8 cellular contexts compared by ENCODE assay signal in the genomic region with DNA sequence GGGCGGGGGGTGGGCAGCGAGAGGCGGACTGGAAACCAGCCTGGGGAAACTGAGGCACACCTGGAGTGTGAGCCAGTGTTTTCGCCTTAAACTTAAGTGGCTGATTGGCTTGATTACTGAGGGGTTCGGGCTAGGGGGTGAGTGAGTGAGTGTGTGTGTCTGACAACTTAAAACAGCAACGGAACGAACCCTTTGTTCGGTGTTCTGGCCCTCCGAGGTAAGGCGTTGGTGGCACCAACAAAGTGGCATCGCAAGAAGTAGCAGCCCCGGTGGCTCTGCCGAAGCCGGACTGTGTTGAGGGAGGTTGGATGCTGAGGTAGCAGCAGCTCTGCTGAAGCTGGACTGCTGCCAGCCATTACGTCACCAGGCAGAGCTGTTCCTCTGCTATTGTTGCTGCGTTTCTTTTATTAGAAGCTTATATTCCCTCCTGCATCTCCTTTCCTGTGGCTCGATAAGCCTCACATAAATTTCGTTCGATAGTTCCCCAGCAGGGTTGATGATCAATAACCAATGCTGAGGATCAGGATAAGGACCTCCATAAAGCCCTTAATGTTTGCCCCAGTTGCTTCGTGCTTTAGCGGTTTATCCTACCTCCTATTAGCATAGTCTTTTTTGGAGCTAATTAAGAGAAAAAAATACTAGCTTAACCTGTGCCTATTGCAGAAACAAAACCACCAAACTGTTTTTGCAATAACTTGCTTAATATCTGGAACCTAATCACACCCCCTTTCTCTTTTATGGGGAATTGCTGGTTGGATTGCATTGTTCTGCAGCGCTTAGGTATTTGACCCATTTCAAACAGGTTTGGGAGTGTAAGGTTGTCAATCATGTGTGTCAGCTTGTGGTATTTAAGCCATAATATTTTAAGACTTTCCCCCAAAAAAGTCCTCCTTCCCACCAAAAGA. TPM values are rescaled to one million over a fixed set of nuclear protein-coding genes. Genes with fewer than 3 reads are reported as not detected.
DNase-seq lines count a peak whose midpoint lies in the region; ATAC-seq and TF ChIP-seq lines count a peak whose summit lies in the region.

No MANE protein-coding gene starts in this region.

- no peaks in the 10 kb centered on the region for H3K9me3 ChIP-seq in SK-N-SH

- H3K9me2 ChIP-seq in SK-N-SH: no peaks in the 10 kb centered on the region

- WGBS in SK-N-SH (ENCODE audit: low lambda C conversion rate): 10% methylated on average over 20 of the region's 22 CpGs

- H3K27me3 ChIP-seq in SK-N-SH (ENCODE audit: insufficient read depth): no peaks in the 10 kb centered on the region

- DNase-seq in EH (ENCODE audit: low read depth) (peak; percentile 88), NB4 (ENCODE audit: low read depth) (peak; percentile 82), SK-N-SH (peak; percentile 67), glomerular visceral epithelial cell (ENCODE audit: extremely low spot score) (peak; percentile 91), non-pigmented ciliary epithelial cell (ENCODE audit: low read depth) (peak; percentile 60), stromal cell of bone marrow (ENCODE audit: low read depth) (peak; percentile 64)
- peak; percentile 82 for DNase-seq in activated naive CD8-positive, alpha-beta T cell treated with anti-CD3 and anti-CD28 coated beads for 36 hours

- peak in 1 of 2 experiments; percentile 8; a peak in 1 of 4 replicates for TF ChIP-seq EP300 in SK-N-SH (IDR thresholded peaks at IDR 0.05; ENCODE audit: borderline replicate concordance in 1 of 2, low read depth in 1 of 2, low read length in 1 of 2)

- peak overlapping the region; percentile 88 for H3K4me3 Mint-ChIP-seq in activated naive CD8-positive, alpha-beta T cell treated with anti-CD3 and anti-CD28 coated beads for 36 hours

- no peak for TF ChIP-seq RAD21 in SK-N-SH (IDR thresholded peaks at IDR 0.05; ENCODE audit: low read length)

- no peak for ATAC-seq in GM21825 (IDR thresholded peaks at IDR 0.05; ENCODE audit: unreplicated experiment)

- H3K27me3 Mint-ChIP-seq in activated naive CD8-positive, alpha-beta T cell treated with anti-CD3 and anti-CD28 coated beads for 36 hours: peaks cover 28% of the 10 kb centered on the region

- peak overlapping the region; percentile 99 for H3K4me2 ChIP-seq in SK-N-SH

- H3K36me3 Mint-ChIP-seq in activated naive CD8-positive, alpha-beta T cell treated with anti-CD3 and anti-CD28 coated beads for 36 hours: no peaks in the 10 kb centered on the region

- H3K79me2 ChIP-seq in SK-N-SH (ENCODE audit: insufficient read depth): no peaks in the 10 kb centered on the region

- no peak for TF ChIP-seq POLR2A in NB4 (IDR thresholded peaks at IDR 0.05; ENCODE audit: extremely low read depth, insufficient read length)

- H3F3A ChIP-seq in SK-N-SH (replicated peaks; ENCODE audit: insufficient read depth): peaks cover 11% of the 10 kb centered on the region

- H3K36me3 ChIP-seq in SK-N-SH (replicated peaks in 1 of 2; ENCODE audit: control insufficient read depth in 1 of 2, insufficient read depth in 2 of 2, low read length in 1 of 2): no peaks in the 10 kb centered on the region

- peak overlapping the region; percentile 97 for H2AFZ ChIP-seq in SK-N-SH (ENCODE audit: low read depth)

- H3K4me1 Mint-ChIP-seq in activated naive CD8-positive, alpha-beta T cell treated with anti-CD3 and anti-CD28 coated beads for 36 hours: peaks cover 16% of the 10 kb centered on the region

- CTCF ChIA-PET in SK-N-SH (lab: Yijun Ruan, JAX): interaction anchor here (1.0 to 1.6 kb wide), 3 partner anchors 9 to 395 kb away, joined by 3 to 4 read pairs (median 4); no protein-coding TSS in a partner anchor

- H3K27ac Mint-ChIP-seq in activated naive CD8-positive, alpha-beta T cell treated with anti-CD3 and anti-CD28 coated beads for 36 hours: peak overlapping the region; percentile 75

- H3K9me3 Mint-ChIP-seq in activated naive CD8-positive, alpha-beta T cell treated with anti-CD3 and anti-CD28 coated beads for 36 hours: no peaks in the 10 kb centered on the region

- peak overlapping the region in 1 of 2 experiments; percentile 54; a peak in 2 of 4 replicates for H3K27ac ChIP-seq in SK-N-SH (ENCODE audit: low read depth in 2 of 2, low read length in 1 of 2)

- H3K4me1 ChIP-seq in SK-N-SH (ENCODE audit: control insufficient read depth in 1 of 2, insufficient read depth in 2 of 2, low read depth in 1 of 2, low read length in 1 of 2): peaks cover 5 to 7% of the 10 kb centered on the region in 2 experiments; a peak in 3 of 4 replicates

- TF ChIP-seq CTCF in NB4 (IDR thresholded peaks at IDR 0.05; ENCODE audit: low read depth, low read length): no peak
- peak; percentile 12; the same call in 1 of the 2 replicates for TF ChIP-seq CTCF in SK-N-SH (IDR thresholded peaks at IDR 0.05)

- H3K4me3 ChIP-seq in NB4 (ENCODE audit: low read depth, low read length) (peak overlapping the region; percentile 54), SK-N-SH (ENCODE audit: low read depth in 2 of 2, low read length in 1 of 2) (peak overlapping the region; percentile 84 to 93)

- H3K9ac ChIP-seq in SK-N-SH: peak overlapping the region; percentile 65

- no peaks in the 10 kb centered on the region for H4K20me1 ChIP-seq in SK-N-SH (ENCODE audit: insufficient read depth)

- POLR2A ChIA-PET in SK-N-SH (lab: Yijun Ruan, JAX): interaction anchor here (1.3 kb wide), 1 partner anchor 176 kb away, joined by 3 read pairs; a partner anchor contains a TSS

TF ChIP-seq in SK-N-SH, 30 proteins besides CTCF, POLR2A, EP300 and RAD21:
- peak; percentile 89 for TF ChIP-seq NFIC (IDR thresholded peaks at IDR 0.05; ENCODE audit: borderline replicate concordance)
- TF ChIP-seq MXI1 (IDR thresholded peaks at IDR 0.05; ENCODE audit: low read depth, low read length): 0 out of 2 replicates have a peak, but pooled peaks have one; percentile 30
- 0 out of 2 replicates have a peak, but pooled peaks have one; percentile 13 for TF ChIP-seq SIN3A (IDR thresholded peaks at IDR 0.05; ENCODE audit: borderline replicate concordance, low read depth, low read length)
- TF ChIP-seq, protein P1, sequence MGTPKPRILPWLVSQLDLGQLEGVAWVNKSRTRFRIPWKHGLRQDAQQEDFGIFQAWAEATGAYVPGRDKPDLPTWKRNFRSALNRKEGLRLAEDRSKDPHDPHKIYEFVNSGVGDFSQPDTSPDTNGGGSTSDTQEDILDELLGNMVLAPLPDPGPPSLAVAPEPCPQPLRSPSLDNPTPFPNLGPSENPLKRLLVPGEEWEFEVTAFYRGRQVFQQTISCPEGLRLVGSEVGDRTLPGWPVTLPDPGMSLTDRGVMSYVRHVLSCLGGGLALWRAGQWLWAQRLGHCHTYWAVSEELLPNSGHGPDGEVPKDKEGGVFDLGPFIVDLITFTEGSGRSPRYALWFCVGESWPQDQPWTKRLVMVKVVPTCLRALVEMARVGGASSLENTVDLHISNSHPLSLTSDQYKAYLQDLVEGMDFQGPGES (IDR thresholded peaks at IDR 0.05; ENCODE audit: low read depth, low read length): no peak
- no peak for TF ChIP-seq EZH2phosphoT487 (IDR thresholded peaks at IDR 0.05; ENCODE audit: borderline replicate concordance, low read depth)
TF ChIP-seq in SK-N-SH: peak in this region for 3.

RNA-seq across cellular contexts. Expression of a gene that starts 1.3 kb away (rescaled TPM):
- polyA plus RNA-seq in SK-N-SH (2012; rRNA removed): 0.54 and 0.60 TPM in 2 replicates
- 0.76 and 0.77 TPM in 2 replicates for polyA plus RNA-seq in SK-N-SH (2012; cell fraction: cytosol; rRNA removed)
- 0.60 and 1.8 TPM in 2 replicates for polyA plus RNA-seq in SK-N-SH (2012; cell fraction: nucleus; rRNA removed)
- under 1 TPM; 0.27 to 0.32 TPM for total RNA-seq in activated naive CD8-positive, alpha-beta T cell treated with anti-CD3 and anti-CD28 coated beads for 36 hours

RNA-seq across cellular contexts. Expression of a gene that starts 1.6 kb away (rescaled TPM):
- polyA plus RNA-seq in SK-N-SH (2012; rRNA removed): 0.95 and 1.6 TPM in 2 replicates
- 1.8 and 2.0 TPM in 2 replicates for polyA plus RNA-seq in SK-N-SH (2012; cell fraction: cytosol; rRNA removed)
- 0.36 and 1.3 TPM in 2 replicates for polyA plus RNA-seq in SK-N-SH (2012; cell fraction: nucleus; rRNA removed)
- 1 to 10 TPM; 6.6 to 8.1 TPM for total RNA-seq in activated naive CD8-positive, alpha-beta T cell treated with anti-CD3 and anti-CD28 coated beads for 36 hours
